ENCODE assay signal across 8 cellular contexts in the genomic region with DNA sequence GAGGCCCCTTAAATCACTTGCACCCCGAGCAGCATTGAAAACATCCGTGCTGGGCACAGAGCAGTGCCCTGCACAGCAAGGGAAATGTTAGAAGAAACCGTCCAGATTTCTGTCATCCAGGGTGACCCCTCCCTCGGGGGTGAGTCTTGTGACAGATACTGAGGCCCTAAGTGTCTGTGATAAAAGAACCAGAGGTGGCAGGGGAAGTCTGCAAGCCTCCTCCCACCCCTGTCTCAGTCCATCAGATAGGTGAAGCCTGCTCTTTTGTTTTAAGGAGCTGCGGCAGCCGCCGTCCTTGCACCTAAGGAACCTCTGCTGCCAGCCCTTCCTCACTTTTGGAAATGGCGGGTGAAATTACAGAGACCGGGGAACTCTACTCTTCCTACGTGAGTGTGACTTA. TPM values are rescaled to one million over a fixed set of nuclear protein-coding genes. Genes with fewer than 3 reads are reported as not detected.
DNase-seq lines count a peak whose midpoint lies in the region; ATAC-seq and TF ChIP-seq lines count a peak whose summit lies in the region.

No MANE protein-coding gene starts in this region.

- no peak for TF ChIP-seq POLR2A in NB4 (IDR thresholded peaks at IDR 0.05; ENCODE audit: extremely low read depth, insufficient read length)

- H3K4me3 Mint-ChIP-seq in nephron progenitor cell, result peak overlapping the region; percentile 99

- H3K9ac ChIP-seq in BLaER1 treated with 17β-estradiol and CSF1 and Interleukin-3, amounts not matched to agents 10 nM and 100 nM, result peak overlapping the region; percentile 84 to 94 (median 88)

- peak overlapping the region; percentile 71 to 93 (median 80) for H3K4me3 ChIP-seq in BLaER1 treated with 17β-estradiol and CSF1 and Interleukin-3, amounts not matched to agents 10 nM and 100 nM
- H3K4me3 ChIP-seq in NB4 (ENCODE audit: low read depth, low read length), result peak overlapping the region; percentile 83
- peak overlapping the region; percentile 61 for H3K4me3 ChIP-seq in ectodermal cell (ENCODE audit: insufficient read depth, low read depth, low read length)

- no peaks in the 10 kb centered on the region for H3K27me3 Mint-ChIP-seq in nephron progenitor cell (ENCODE audit: low read depth, poor library complexity)

- peaks cover 36% of the 10 kb centered on the region for H3K4me1 Mint-ChIP-seq in nephron progenitor cell

- peak overlapping the region; percentile 57 to 99 (median 96); a peak in 21 of 22 replicates for H3K27ac ChIP-seq in BLaER1 treated with 17β-estradiol and CSF1 and Interleukin-3, amounts not matched to agents 10 nM and 100 nM
- no peak overlapping the region for H3K27ac ChIP-seq in ectodermal cell (ENCODE audit: insufficient read depth, low read depth, low read length, poor library complexity, severe bottlenecking)

- H3K4me2 ChIP-seq in BLaER1 treated with 17β-estradiol and CSF1 and Interleukin-3, amounts not matched to agents 10 nM and 100 nM, result peak overlapping the region; percentile 86 to 99 (median 98)

- H3K27ac Mint-ChIP-seq in nephron progenitor cell, result no peak overlapping the region

- no peaks in the 10 kb centered on the region for H3K9me3 Mint-ChIP-seq in nephron progenitor cell

- peaks cover 13 to 43% (median 24%) of the 10 kb centered on the region in 11 experiments; a peak in 17 of 22 replicates for H4K20me1 ChIP-seq in BLaER1 treated with 17β-estradiol and CSF1 and Interleukin-3, amounts not matched to agents 10 nM and 100 nM

- DNase-seq in NB4 (ENCODE audit: low read depth) (peak; percentile 42), nephron progenitor cell (no peak), glomerular visceral epithelial cell (ENCODE audit: extremely low spot score) (no peak), DMS53 (lab: John Stamatoyannopoulos, UW) (no peak)

- peaks cover 19 to 51% (median 32%) of the 10 kb centered on the region in 11 experiments for H3K36me3 ChIP-seq in BLaER1 treated with 17β-estradiol and CSF1 and Interleukin-3, amounts not matched to agents 10 nM and 100 nM
- H3K36me3 ChIP-seq in ectodermal cell (ENCODE audit: control insufficient read depth, insufficient read depth, low read length), result peaks cover 16% of the 10 kb centered on the region

- no peaks in the 10 kb centered on the region; a peak in 1 of 22 replicates for H3K27me3 ChIP-seq in BLaER1 treated with 17β-estradiol and CSF1 and Interleukin-3, amounts not matched to agents 10 nM and 100 nM
- H3K27me3 ChIP-seq in ectodermal cell (ENCODE audit: control insufficient read depth, insufficient read depth, low read length, poor library complexity, severe bottlenecking), result no peaks in the 10 kb centered on the region

- TF ChIP-seq CTCF in NB4 (IDR thresholded peaks at IDR 0.05; ENCODE audit: low read depth, low read length) (no peak), nephron progenitor cell (IDR thresholded peaks at IDR 0.05) (no peak)

- no peak for ATAC-seq in HG03159 (IDR thresholded peaks at IDR 0.05; ENCODE audit: unreplicated experiment)
- ATAC-seq in HG03280 (IDR thresholded peaks at IDR 0.05; ENCODE audit: unreplicated experiment), result no peak

- WGBS in ectodermal cell, 2 experiments, result 45 to 50% methylated on average over 10 of the region's 10 CpGs

- H3K36me3 Mint-ChIP-seq in nephron progenitor cell (ENCODE audit: low read depth), result peaks cover 18% of the 10 kb centered on the region

- peaks cover 59 to 80% (median 68%) of the 10 kb centered on the region in 10 experiments for H3K4me1 ChIP-seq in BLaER1 treated with 17β-estradiol and CSF1 and Interleukin-3, amounts not matched to agents 10 nM and 100 nM
- no peaks in the 10 kb centered on the region for H3K4me1 ChIP-seq in ectodermal cell (ENCODE audit: control insufficient read depth, insufficient read depth, low read length)

- H3K9me3 ChIP-seq in BLaER1 treated with 17β-estradiol and CSF1 and Interleukin-3, amounts not matched to agents 10 nM and 100 nM (replicated peaks in 1 of 11), result no peaks in the 10 kb centered on the region
- H3K9me3 ChIP-seq in ectodermal cell (ENCODE audit: control insufficient read depth, low read length), result no peaks in the 10 kb centered on the region

RNA-seq across cellular contexts. Expression of a gene that starts 0.8 kb away (rescaled TPM):
- polyA plus RNA-seq in ectodermal cell (2013, experiment 1 of 4), result 61.8 TPM
- 53.2 TPM for polyA plus RNA-seq in ectodermal cell (2013, experiment 2 of 4)
- polyA plus RNA-seq in ectodermal cell (2013, experiment 3 of 4), result 51.7 TPM
- 55.4 TPM for polyA plus RNA-seq in ectodermal cell (2013, experiment 4 of 4)

RNA-seq across cellular contexts. Expression of a gene that starts 28.6 kb away (rescaled TPM):
- polyA plus RNA-seq in ectodermal cell (2013, experiment 1 of 4), result 57.2 TPM
- 55.0 TPM for polyA plus RNA-seq in ectodermal cell (2013, experiment 2 of 4)
- 53.1 TPM for polyA plus RNA-seq in ectodermal cell (2013, experiment 3 of 4)
- polyA plus RNA-seq in ectodermal cell (2013, experiment 4 of 4), result 50.8 TPM

RNA-seq across cellular contexts. Expression of a gene that starts 39.9 kb away (rescaled TPM):
- 1.6 TPM for polyA plus RNA-seq in ectodermal cell (2013, experiment 1 of 4)
- polyA plus RNA-seq in ectodermal cell (2013, experiment 2 of 4), result 1.6 TPM
- 1.5 TPM for polyA plus RNA-seq in ectodermal cell (2013, experiment 3 of 4)
- polyA plus RNA-seq in ectodermal cell (2013, experiment 4 of 4), result 1.3 TPM
